ENCODE assay signal across 23 cellular contexts in the genomic region with DNA sequence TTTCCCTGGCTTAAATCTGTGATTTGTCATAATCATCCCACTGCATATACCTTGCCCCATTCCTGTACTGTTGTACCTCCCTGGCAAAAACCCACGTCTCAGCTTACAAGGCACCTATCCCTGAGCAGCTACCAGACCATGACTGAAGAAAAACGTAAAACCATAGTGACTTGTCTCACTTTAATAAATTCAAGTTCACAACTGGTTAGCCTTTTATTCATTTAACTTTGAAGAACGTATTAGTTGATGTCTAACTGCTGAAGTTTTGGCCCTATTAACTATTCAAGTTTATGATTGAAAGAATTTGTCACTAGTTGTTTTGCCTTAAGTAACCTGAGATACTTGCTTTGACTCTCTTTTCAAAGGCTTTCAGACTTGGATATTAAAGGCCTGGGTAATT.
"Had no signal": no experiment of that assay in that cellular context is flagged by ENCODE, and none has a peak within 500 bp of the region (broad histone marks: within the 10 kb centered on the region; RNA-seq: fewer than 3 reads in every experiment).

No MANE protein-coding gene starts in this region.

- H3K27me3 ChIP-seq: breast epithelium, colonic mucosa, dorsolateral prefrontal cortex, heart right ventricle, stomach, suprapubic skin, transverse colon had no signal

- H3K27ac Mint-ChIP-seq: activated B cell treated with CpG ODN at 0.5 μM for 24 hours; activated CD4-positive, alpha-beta T cell treated with anti-CD3 and anti-CD28 coated beads for 36 hours; activated naive CD8-positive, alpha-beta T cell treated with anti-CD3 and anti-CD28 coated beads for 36 hours; stimulated activated memory B cell treated with anti-CD40 and anti-IgM and Interleukin-4, amounts not matched to agents 10 μg/mL and 1 μg/mL and 100 μg/mL, for 72 hours had no signal

- H3K4me3 Mint-ChIP-seq: activated B cell treated with CpG ODN at 0.5 μM for 24 hours; activated CD4-positive, alpha-beta T cell treated with anti-CD3 and anti-CD28 coated beads for 36 hours; activated naive CD8-positive, alpha-beta T cell treated with anti-CD3 and anti-CD28 coated beads for 36 hours; neural crest cell; stimulated activated memory B cell treated with anti-CD40 and anti-IgM and Interleukin-4, amounts not matched to agents 10 μg/mL and 1 μg/mL and 100 μg/mL, for 72 hours had no signal

- H3K36me3 ChIP-seq: breast epithelium, colonic mucosa, suprapubic skin, transverse colon had no signal

- FAIRE-seq: small intestine, urothelium cell line had no signal

- ATAC-seq: activated CD4-positive, alpha-beta T cell treated with anti-CD3 and anti-CD28 coated beads for 36 hours; heart right ventricle; mucosa of descending colon; sciatic nerve; stimulated activated memory B cell treated with anti-CD40 and anti-IgM and Interleukin-4, amounts not matched to agents 10 μg/mL and 1 μg/mL and 100 μg/mL, for 72 hours had no signal

- H3K27ac ChIP-seq: breast epithelium, colonic mucosa, dorsolateral prefrontal cortex, heart right ventricle, stomach, suprapubic skin, transverse colon had no signal

- H3K4me1 ChIP-seq: colonic mucosa had no signal

- H3K27me3 Mint-ChIP-seq: activated B cell treated with CpG ODN at 0.5 μM for 24 hours; activated CD4-positive, alpha-beta T cell treated with anti-CD3 and anti-CD28 coated beads for 36 hours; activated naive CD8-positive, alpha-beta T cell treated with anti-CD3 and anti-CD28 coated beads for 36 hours; stimulated activated memory B cell treated with anti-CD40 and anti-IgM and Interleukin-4, amounts not matched to agents 10 μg/mL and 1 μg/mL and 100 μg/mL, for 72 hours had no signal

- DNase-seq: activated B cell treated with CpG ODN at 0.5 μM for 24 hours; activated CD4-positive, alpha-beta T cell treated with anti-CD3 and anti-CD28 coated beads for 36 hours; activated CD4-positive, alpha-beta T cell treated with anti-CD3 and anti-CD28 coated beads, Interleukin-2, amount 50 U/mL, for 48 hours; activated naive CD4-positive, alpha-beta T cell treated with Interleukin-2 at 50 U/mL for 16 hours; activated naive CD8-positive, alpha-beta T cell treated with anti-CD3 and anti-CD28 coated beads for 36 hours; activated T-cell treated with anti-CD3 and anti-CD28 coated beads, Interleukin-2, amount 50 U/mL, for 48 hours; colonic mucosa; dorsolateral prefrontal cortex; heart right ventricle; mesendoderm; mucosa of descending colon; occipital lobe; small intestine; stimulated activated CD4-positive, alpha-beta T cell treated with anti-CD3 and anti-CD28 coated beads, Interleukin-2, amount 100 ng/mL, for 24 hours; stomach; T-helper 1 cell; transverse colon had no signal

- H3K4me1 Mint-ChIP-seq: activated B cell treated with CpG ODN at 0.5 μM for 24 hours had no signal

- H3K4me3 ChIP-seq: breast epithelium, colonic mucosa, dorsolateral prefrontal cortex, heart right ventricle, mucosa of descending colon, stomach, suprapubic skin, transverse colon had no signal

- H3K9me3 ChIP-seq: colonic mucosa had no signal
